In the genomic region with DNA sequence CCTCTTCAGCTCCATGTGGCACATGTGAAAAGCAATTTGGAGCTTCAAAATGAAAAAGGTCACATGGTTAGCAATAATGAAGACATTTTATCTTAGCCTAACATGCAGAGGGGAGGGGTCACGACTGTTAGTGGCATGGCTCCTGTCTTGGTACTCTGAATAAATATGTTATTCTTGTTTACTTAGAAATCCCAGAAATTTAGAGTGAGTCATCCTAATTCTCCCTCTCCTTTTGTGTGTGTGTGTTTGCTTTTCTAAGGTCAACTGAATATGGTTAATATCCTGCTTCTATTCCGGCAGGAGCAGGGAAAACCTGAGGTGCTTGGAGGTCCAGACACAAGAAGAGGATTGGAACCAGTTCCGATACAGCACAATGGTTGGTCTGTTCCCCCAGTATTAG, we compare ENCODE assay signal across 22 cellular contexts. TPM values are rescaled to one million over a fixed set of nuclear protein-coding genes. Genes with fewer than 3 reads are reported as not detected.
DNase-seq lines count a peak whose midpoint lies in the region; ATAC-seq and TF ChIP-seq lines count a peak whose summit lies in the region.
"Had no signal": no experiment of that assay in that cellular context is flagged by ENCODE, and none has a peak within 500 bp of the region (broad histone marks: within the 10 kb centered on the region; RNA-seq: fewer than 3 reads in every experiment).

No MANE protein-coding gene starts in this region.

- DNase-seq in MCF 10A (ENCODE audit: unreplicated experiment) = peak; percentile 1
- DNase-seq in mammary epithelial cell = no peak
- DNase-seq in amniotic epithelial cell (ENCODE audit: low read depth) = peak; percentile 26
- DNase-seq in fibroblast of mammary gland (ENCODE audit: low read depth) = peak; percentile 36
- DNase-seq in lower leg skin (ENCODE audit: low spot score in 2 of 2) = no peak
- no peak for DNase-seq in NCI-H446 (lab: John Stamatoyannopoulos, UW)
- no peak for DNase-seq in epidermal melanocyte (ENCODE audit: insufficient read length, low spot score)
- DNase-seq: activated CD4-positive, alpha-beta memory T cell treated with anti-CD3 and anti-CD28 coated beads for 36 hours; activated T-cell treated with anti-CD3 and anti-CD28 coated beads, Interleukin-2, amount 50 U/mL, for 4 hours; C1 segment of cervical spinal cord; DMS79; effector CD8-positive, alpha-beta T cell; kidney glomerular epithelial cell; NCI-H187; NCI-H510A treated with DMSO at 0.1 percent for 48 hours; psoas muscle; SIG-M5; stimulated activated CD4-positive, alpha-beta T cell treated with anti-CD3 and anti-CD28 coated beads, Interleukin-12 subunit alpha, Interleukin-12 subunit beta, amount 100 ng/mL, for 4 hours; testis had no signal

- no peak overlapping the region for H3K9ac ChIP-seq in mammary epithelial cell (ENCODE audit: insufficient read depth, low read length)

- no peaks in the 10 kb centered on the region for H4K20me1 ChIP-seq in mammary epithelial cell (ENCODE audit: insufficient read depth, low read length)

- no peak overlapping the region for H3K27ac ChIP-seq in mammary epithelial cell (ENCODE audit: insufficient read depth, low read depth, low read length)
- H3K27ac ChIP-seq: psoas muscle, testis had no signal

- H3K36me3 Mint-ChIP-seq in MCF 10A (ENCODE audit: insufficient read depth, unreplicated experiment) = peaks cover 58% of the 10 kb centered on the region

- no peak overlapping the region for H3K4me2 ChIP-seq in mammary epithelial cell (ENCODE audit: insufficient read depth, low read depth, low read length)

- H3K4me3 ChIP-seq in mammary epithelial cell (replicated peaks in 1 of 3; ENCODE audit: insufficient read depth in 1 of 3, low read depth in 2 of 3, low read length in 3 of 3) = no peak overlapping the region
- H3K4me3 ChIP-seq in fibroblast of mammary gland (ENCODE audit: control insufficient read depth, low read depth, low read length) = no peak overlapping the region
- H3K4me3 ChIP-seq in lower leg skin (ENCODE audit: low read depth, poor library complexity, severe bottlenecking) = no peak overlapping the region
- H3K4me3 ChIP-seq: psoas muscle, testis had no signal

- no TSS peak for BruUV-seq in MCF 10A (replicated peaks; lab: Mats Ljungman, UMichigan)
- no TSS peak for BruUV-seq in mammary epithelial cell (replicated peaks; lab: Mats Ljungman, UMichigan)

- TF ChIP-seq CTCF in MCF 10A (IDR thresholded peaks at IDR 0.05; ENCODE audit: unreplicated experiment) = no peak
- TF ChIP-seq CTCF in mammary epithelial cell (conservative IDR thresholded peaks at IDR 0.05 in 1 of 2, IDR thresholded peaks at IDR 0.05 in 1 of 2; ENCODE audit: extremely low read depth in 1 of 2, insufficient read depth in 1 of 2, low read depth in 1 of 2, low read length in 2 of 2) = no peak
- TF ChIP-seq CTCF in fibroblast of mammary gland (conservative IDR thresholded peaks at IDR 0.05; ENCODE audit: control insufficient read depth, insufficient read depth, low read depth, low read length) = no peak
- no peak for TF ChIP-seq CTCF in lower leg skin (IDR thresholded peaks at IDR 0.05)

- dilution Hi-C loops in mammary epithelial cell (cut with HindIII; ENCODE audit: low sequenced_read_pairs) = no loop called here

- H3K36me3 ChIP-seq in mammary epithelial cell (ENCODE audit: insufficient read depth, low read length) = peaks cover 29% of the 10 kb centered on the region

- intact Hi-C loops in MCF 10A (cut with micrococcal nuclease) (no loop called here), mammary epithelial cell (cut with micrococcal nuclease) (no loop called here), lower leg skin (cut with DNase I; ENCODE audit: low total_unique reads) (no loop called here)

- H3K4me1 Mint-ChIP-seq in MCF 10A (ENCODE audit: insufficient read depth, unreplicated experiment) = no peaks in the 10 kb centered on the region
- H3K4me1 Mint-ChIP-seq: activated naive CD4-positive, alpha-beta T cell treated with anti-CD3 and anti-CD28 coated beads, Interleukin-2, amount 50 U/mL, for 24 hours had no signal

- POLR2A ChIA-PET in MCF 10A (lab: Yijun Ruan, JAX) = no interaction called here

- CTCF ChIA-PET in MCF 10A (lab: Yijun Ruan, JAX) (no interaction called here), mammary epithelial cell (lab: Charles Lee; ENCODE audit: low non-redundant PET) (no interaction called here)

- WGBS in mammary epithelial cell (ENCODE audit: low coverage, missing lambda C conversion rate) = 96% methylated on average over 3 of the region's 3 CpGs
- WGBS in lower leg skin, 2 donors = 89 to 91% methylated on average over 3 of the region's 3 CpGs

- H3K4me1 ChIP-seq in mammary epithelial cell (ENCODE audit: insufficient read depth, low read length) = no peaks in the 10 kb centered on the region
- H3K4me1 ChIP-seq: psoas muscle had no signal

- TF ChIP-seq POLR2A in lower leg skin (IDR thresholded peaks at IDR 0.05) = no peak

- H3K79me2 ChIP-seq in mammary epithelial cell (ENCODE audit: insufficient read depth, low read length) = no peaks in the 10 kb centered on the region

- H2AFZ ChIP-seq in mammary epithelial cell (ENCODE audit: low read depth, low read length) = no peak overlapping the region

- H3K9me3 Mint-ChIP-seq in MCF 10A (ENCODE audit: unreplicated experiment) = no peaks in the 10 kb centered on the region
- H3K9me3 Mint-ChIP-seq: activated CD4-positive, alpha-beta memory T cell treated with anti-CD3 and anti-CD28 coated beads for 36 hours; activated naive CD4-positive, alpha-beta T cell treated with anti-CD3 and anti-CD28 coated beads, Interleukin-2, amount 50 U/mL, for 24 hours; activated T-cell treated with anti-CD3 and anti-CD28 coated beads, Interleukin-2, amount 50 U/mL, for 4 hours; T-helper 1 cell treated with Interleukin-12 subunit alpha and Interleukin-12 subunit beta and Interleukin-4 antibody, amounts not matched to agents 30 μg/mL and 1 μg/mL, for 36 hours had no signal

- H3K27ac Mint-ChIP-seq in MCF 10A (ENCODE audit: low read depth, unreplicated experiment) = no peak overlapping the region
- H3K27ac Mint-ChIP-seq: activated CD4-positive, alpha-beta memory T cell treated with anti-CD3 and anti-CD28 coated beads for 36 hours; activated naive CD4-positive, alpha-beta T cell treated with anti-CD3 and anti-CD28 coated beads, Interleukin-2, amount 50 U/mL, for 24 hours; T-helper 1 cell treated with Interleukin-12 subunit alpha and Interleukin-12 subunit beta and Interleukin-4 antibody, amounts not matched to agents 30 μg/mL and 1 μg/mL, for 36 hours had no signal

- no peaks in the 10 kb centered on the region for H3K27me3 Mint-ChIP-seq in MCF 10A (ENCODE audit: insufficient read depth, unreplicated experiment)
- H3K27me3 Mint-ChIP-seq: activated CD4-positive, alpha-beta memory T cell treated with anti-CD3 and anti-CD28 coated beads for 36 hours; activated naive CD4-positive, alpha-beta T cell treated with anti-CD3 and anti-CD28 coated beads, Interleukin-2, amount 50 U/mL, for 24 hours had no signal

- H3K27me3 ChIP-seq in mammary epithelial cell (ENCODE audit: insufficient read depth, low read length) = no peaks in the 10 kb centered on the region
- H3K27me3 ChIP-seq: testis had no signal

- in situ Hi-C loops in mammary epithelial cell (cut with MboI; ENCODE audit: low sequenced_read_pairs in 2 of 2) = no loop called here

- H3K4me3 Mint-ChIP-seq in MCF 10A (ENCODE audit: unreplicated experiment) = no peak overlapping the region
- H3K4me3 Mint-ChIP-seq: activated CD4-positive, alpha-beta memory T cell treated with anti-CD3 and anti-CD28 coated beads for 36 hours; activated naive CD4-positive, alpha-beta T cell treated with anti-CD3 and anti-CD28 coated beads, Interleukin-2, amount 50 U/mL, for 24 hours; activated T-cell treated with anti-CD3 and anti-CD28 coated beads, Interleukin-2, amount 50 U/mL, for 4 hours; T-helper 1 cell treated with Interleukin-12 subunit alpha and Interleukin-12 subunit beta and Interleukin-4 antibody, amounts not matched to agents 30 μg/mL and 1 μg/mL, for 36 hours had no signal

- no peaks in the 10 kb centered on the region for H3K9me3 ChIP-seq in mammary epithelial cell (replicated peaks; ENCODE audit: insufficient read depth, low read length)
- H3K9me3 ChIP-seq: psoas muscle, testis had no signal

- ATAC-seq in GM19328 (IDR thresholded peaks at IDR 0.05; ENCODE audit: unreplicated experiment) = no peak
- ATAC-seq: activated T-cell treated with anti-CD3 and anti-CD28 coated beads, Interleukin-2, amount 50 U/mL, for 4 hours; psoas muscle had no signal

RNA-seq across cellular contexts. Expression of gene BCCIP, which starts 17.6 kb away (rescaled TPM):
- total RNA-seq in MCF 10A (2022) (70.8 and 88.2 TPM in 2 replicates), mammary epithelial cell (10 to 100 TPM; 21.2 to 74.4 TPM), lower leg skin (10 to 100 TPM; 21.5 to 31.7 (median 27.7) TPM)
- polyA plus RNA-seq in mammary epithelial cell = 44.1 TPM
- polyA minus RNA-seq in mammary epithelial cell = 21.2 TPM

RNA-seq across cellular contexts. Expression of gene UROS, which starts 17.9 kb away (rescaled TPM):
- 55.0 and 64.4 TPM in 2 replicates for total RNA-seq in MCF 10A (2022)
- total RNA-seq in mammary epithelial cell = 10 to 100 TPM; 55.8 to 63.7 TPM
- polyA plus RNA-seq in mammary epithelial cell = 42.7 TPM
- polyA minus RNA-seq in mammary epithelial cell = 24.8 TPM
- total RNA-seq in lower leg skin = 10 to 100 TPM; 24.0 to 29.2 (median 27.5) TPM

RNA-seq across cellular contexts. Expression of gene DHX32, which starts 40.1 kb away (rescaled TPM):
- total RNA-seq in MCF 10A (2022) (36.5 and 45.6 TPM in 2 replicates), mammary epithelial cell (10 to 100 TPM; 46.4 to 53.7 TPM), lower leg skin (10 to 100 TPM; 43.4 to 68.2 (median 55.5) TPM)
- polyA plus RNA-seq in mammary epithelial cell = 31.8 TPM
- 45.5 TPM for polyA minus RNA-seq in mammary epithelial cell

RNA-seq across cellular contexts. Expression of gene FANK1, which starts 55.4 kb away (rescaled TPM):
- total RNA-seq in MCF 10A (2022) = 1.8 and 2.5 TPM in 2 replicates
- 1 to 10 TPM; 3.4 to 6.2 TPM for total RNA-seq in mammary epithelial cell
- 3.1 TPM for polyA plus RNA-seq in mammary epithelial cell
- not detected for polyA minus RNA-seq in mammary epithelial cell
- total RNA-seq in lower leg skin = 1 to 10 TPM; 3.0 to 7.8 (median 4.3) TPM

Comparison
In these comparisons a context has a peak if more than half of its experiments do, and no peak if none do; other contexts are left out.
1. DNase-seq: peak in MCF 10A (single experiment), amniotic epithelial cell (single experiment) and fibroblast of mammary gland (single experiment); none in mammary epithelial cell (single experiment), lower leg skin (0 of 2), NCI-H446 (0 of 2) and epidermal melanocyte (single experiment).